In genomic region chr15:90422043-90422442, GRCh38 we compare ENCODE assay signal across 21 cellular contexts. TPM values are rescaled to one million over a fixed set of nuclear protein-coding genes. Genes with fewer than 3 reads are reported as not detected.
DNase-seq lines count a peak whose midpoint lies in the region; ATAC-seq and TF ChIP-seq lines count a peak whose summit lies in the region.
"Had no signal": no experiment of that assay in that cellular context is flagged by ENCODE, and none has a peak within 500 bp of the region (broad histone marks: within the 10 kb centered on the region; RNA-seq: fewer than 3 reads in every experiment).

No MANE protein-coding gene starts in this region.

- no peak for TF ChIP-seq CTCF in right lobe of liver (IDR thresholded peaks at IDR 0.05)
- TF ChIP-seq CTCF in gastrocnemius medialis (IDR thresholded peaks at IDR 0.05 in 4 of 5, conservative IDR thresholded peaks at IDR 0.05 in 1 of 5), result no peak

- H3K27me3 ChIP-seq in GM23248 (replicated peaks; ENCODE audit: insufficient read depth) (no peaks in the 10 kb centered on the region), SJSA1 (replicated peaks) (no peaks in the 10 kb centered on the region), right lobe of liver (no peaks in the 10 kb centered on the region), gastrocnemius medialis (no peaks in the 10 kb centered on the region)
- H3K27me3 ChIP-seq: foreskin keratinocyte, spleen had no signal

- H3K4me1 ChIP-seq in GM23248 (ENCODE audit: insufficient read depth) (peaks cover 64% of the 10 kb centered on the region), SJSA1 (replicated peaks) (peaks cover 44% of the 10 kb centered on the region), right lobe of liver (peaks cover 0 to 14% (median 0%) of the 10 kb centered on the region in 4 donors), gastrocnemius medialis (peaks cover 78 to 81% of the 10 kb centered on the region in 2 donors)

- H3K36me3 Mint-ChIP-seq in activated T-helper 2 cell treated with anti-CD3 and anti-CD28 coated beads, Interferon-gamma antibody, Interleukin-2, Interleukin-4, amounts not matched to agents 10 μg/mL and 5 μg/mL and 100 μg/mL, durations not matched to agents 14 hours and 24 hours and 36 hours (ENCODE audit: low read depth), result peaks cover 30% of the 10 kb centered on the region

- in situ Hi-C loops in GM23248 (cut with MboI) (no loop called here), gastrocnemius medialis (cut with MboI; ENCODE audit: low sequenced_read_pairs in 4 of 4) (no loop called here)

- H3K9me3 ChIP-seq in GM23248 (ENCODE audit: low read depth), result no peaks in the 10 kb centered on the region
- no peaks in the 10 kb centered on the region for H3K9me3 ChIP-seq in SJSA1 (replicated peaks)
- no peaks in the 10 kb centered on the region for H3K9me3 ChIP-seq in right lobe of liver
- no peaks in the 10 kb centered on the region for H3K9me3 ChIP-seq in gastrocnemius medialis
- H3K9me3 ChIP-seq: SK-N-SH, spleen had no signal

- H3K27ac Mint-ChIP-seq in activated T-helper 2 cell treated with anti-CD3 and anti-CD28 coated beads, Interferon-gamma antibody, Interleukin-2, Interleukin-4, amounts not matched to agents 10 μg/mL and 5 μg/mL and 100 μg/mL, durations not matched to agents 14 hours and 24 hours and 36 hours, result no peak overlapping the region
- H3K27ac Mint-ChIP-seq: activated naive CD4-positive, alpha-beta T cell treated with anti-CD3 and anti-CD28 coated beads for 36 hours; T-helper 1 cell treated with Interleukin-12 subunit alpha and Interleukin-12 subunit beta and Interleukin-4 antibody, amounts not matched to agents 30 μg/mL and 1 μg/mL, for 36 hours had no signal

- H3K79me2 ChIP-seq in GM23248 (ENCODE audit: insufficient read depth), result peaks cover 100% of the 10 kb centered on the region

- peaks cover 58% of the 10 kb centered on the region for H3K4me1 Mint-ChIP-seq in activated T-helper 2 cell treated with anti-CD3 and anti-CD28 coated beads, Interferon-gamma antibody, Interleukin-2, Interleukin-4, amounts not matched to agents 10 μg/mL and 5 μg/mL and 100 μg/mL, durations not matched to agents 14 hours and 24 hours and 36 hours (ENCODE audit: low read depth)

- DNase-seq in GM23248 (no peak), SJSA1 (ENCODE audit: low read depth in 1 of 2, low spot score in 2 of 2) (no peak), right lobe of liver (no peak), gastrocnemius medialis (no peak), AG20443 (ENCODE audit: low spot score) (no peak), posterior vena cava (ENCODE audit: low spot score) (no peak)
- no peak for DNase-seq in activated T-helper 2 cell treated with anti-CD3 and anti-CD28 coated beads, Interferon-gamma antibody, Interleukin-2, Interleukin-4, amounts not matched to agents 10 μg/mL and 5 μg/mL and 100 μg/mL, durations not matched to agents 14 hours and 24 hours and 36 hours (ENCODE audit: low spot score)
- DNase-seq: activated CD4-positive, CD25-positive, alpha-beta regulatory T cell treated with anti-CD3 and anti-CD28 coated beads, Interleukin-2, amount 50 U/mL, for 72 hours; activated naive CD4-positive, alpha-beta T cell treated with anti-CD3 and anti-CD28 coated beads for 36 hours; activated T-cell treated with anti-CD3 and anti-CD28 coated beads, Interleukin-2, amount 50 U/mL, for 72 hours; anterior cingulate cortex; foreskin keratinocyte; Karpas-422; left cardiac atrium; MV-4-11; NCI-H146; NCI-H446 treated with DMSO at 0.1 percent for 48 hours; SK-N-SH; spleen had no signal

- peak; percentile 29 to 54 (median 48) for ATAC-seq in right lobe of liver
- no peak for ATAC-seq in gastrocnemius medialis
- ATAC-seq: activated T-cell treated with anti-CD3 and anti-CD28 coated beads, Interleukin-2, amount 50 U/mL, for 72 hours; foreskin keratinocyte; HCT116 had no signal

- H3K4me3 ChIP-seq in GM23248 (no peak overlapping the region), SJSA1 (no peak overlapping the region), right lobe of liver (no peak overlapping the region), gastrocnemius medialis (no peak overlapping the region)
- H3K4me3 ChIP-seq: spleen had no signal

- TF ChIP-seq POLR2A in right lobe of liver (IDR thresholded peaks at IDR 0.05) (no peak), gastrocnemius medialis (IDR thresholded peaks at IDR 0.05) (no peak)

- no peak overlapping the region for H3K9ac ChIP-seq in GM23248
- H3K9ac ChIP-seq: SK-N-SH had no signal

- H2AFZ ChIP-seq in GM23248, result no peak overlapping the region

- H3K4me2 ChIP-seq in GM23248 (ENCODE audit: unreplicated experiment), result peak overlapping the region; percentile 21

- intact Hi-C loops in right lobe of liver (cut with DNase I), result no loop called here
- intact Hi-C loops in gastrocnemius medialis (cut with DNase I; ENCODE audit: low total_unique reads), result loop anchor here (5.0 kb wide), 1 partner anchor 60 kb away; no protein-coding TSS in a partner anchor
- intact Hi-C loops in activated T-helper 2 cell treated with anti-CD3 and anti-CD28 coated beads, Interferon-gamma antibody, Interleukin-2, Interleukin-4, amounts not matched to agents 10 μg/mL and 5 μg/mL and 100 μg/mL, durations not matched to agents 14 hours and 24 hours and 36 hours (cut with micrococcal nuclease), result no loop called here
- intact Hi-C loops in posterior vena cava (cut with DNase I), result no loop called here

- H3K4me3 Mint-ChIP-seq in activated T-helper 2 cell treated with anti-CD3 and anti-CD28 coated beads, Interferon-gamma antibody, Interleukin-2, Interleukin-4, amounts not matched to agents 10 μg/mL and 5 μg/mL and 100 μg/mL, durations not matched to agents 14 hours and 24 hours and 36 hours (ENCODE audit: low read depth), result no peak overlapping the region
- H3K4me3 Mint-ChIP-seq: activated naive CD4-positive, alpha-beta T cell treated with anti-CD3 and anti-CD28 coated beads for 36 hours; T-helper 1 cell treated with Interleukin-12 subunit alpha and Interleukin-12 subunit beta and Interleukin-4 antibody, amounts not matched to agents 30 μg/mL and 1 μg/mL, for 36 hours had no signal

- H3K9me3 Mint-ChIP-seq in activated T-helper 2 cell treated with anti-CD3 and anti-CD28 coated beads, Interferon-gamma antibody, Interleukin-2, Interleukin-4, amounts not matched to agents 10 μg/mL and 5 μg/mL and 100 μg/mL, durations not matched to agents 14 hours and 24 hours and 36 hours, result peaks cover 7% of the 10 kb centered on the region
- H3K9me3 Mint-ChIP-seq: T-helper 1 cell treated with Interleukin-12 subunit alpha and Interleukin-12 subunit beta and Interleukin-4 antibody, amounts not matched to agents 30 μg/mL and 1 μg/mL, for 36 hours had no signal

- 64 to 68% methylated on average over 2 of the region's 2 CpGs for WGBS in GM23248 (ENCODE audit: low coverage in 1 of 2, low lambda C conversion rate in 2 of 2, missing lambda C conversion rate in 2 of 2), 2 experiments
- 61% methylated on average over 2 of the region's 2 CpGs for WGBS in right lobe of liver (ENCODE audit: insufficient coverage, low coverage, low lambda C conversion rate, missing lambda C conversion rate)

- no peaks in the 10 kb centered on the region for H3K27me3 Mint-ChIP-seq in activated T-helper 2 cell treated with anti-CD3 and anti-CD28 coated beads, Interferon-gamma antibody, Interleukin-2, Interleukin-4, amounts not matched to agents 10 μg/mL and 5 μg/mL and 100 μg/mL, durations not matched to agents 14 hours and 24 hours and 36 hours (ENCODE audit: low read depth)

- H3K36me3 ChIP-seq in GM23248 (ENCODE audit: low read depth) (peaks cover 4% of the 10 kb centered on the region; the same call in 1 of the 2 replicates), SJSA1 (peaks cover 3% of the 10 kb centered on the region), right lobe of liver (no peaks in the 10 kb centered on the region), gastrocnemius medialis (peaks cover 0 to 12% of the 10 kb centered on the region in 2 donors)

- peaks cover 18% of the 10 kb centered on the region; the same call in 1 of the 2 replicates for H4K20me1 ChIP-seq in GM23248 (ENCODE audit: insufficient read depth)

- peak overlapping the region; percentile 81 for H3K27ac ChIP-seq in GM23248
- H3K27ac ChIP-seq in SJSA1, result peak overlapping the region; percentile 12
- H3K27ac ChIP-seq in right lobe of liver, result peak overlapping the region in 1 of 3 donors; percentile 5
- H3K27ac ChIP-seq in gastrocnemius medialis, result peak overlapping the region; percentile 85 to 96 (median 92)
- H3K27ac ChIP-seq: foreskin keratinocyte, spleen had no signal

- no peaks in the 10 kb centered on the region for H3K9me2 ChIP-seq in GM23248 (ENCODE audit: insufficient read depth)
- H3K9me2 ChIP-seq: SK-N-SH had no signal

- H3F3A ChIP-seq in GM23248 (ENCODE audit: insufficient read depth), result peaks cover 33% of the 10 kb centered on the region

RNA-seq across cellular contexts. Expression of gene IQGAP1, which starts 34.0 kb away (rescaled TPM):
- 165 and 185 TPM in 2 replicates for total RNA-seq in GM23248 (2014; rRNA removed; shearing (Covaris generic))
- polyA plus RNA-seq in GM23248 (2016; fragmentation: Nextera tagmentation; extraction: Ambion mirVana), result 97.4 and 101 TPM in 2 replicates
- 163 and 235 TPM in 2 replicates for total RNA-seq in SJSA1 (2014; rRNA removed; shearing (Covaris generic))
- 10 to 100 TPM; 12.2 to 43.7 (median 26.3) TPM for total RNA-seq in right lobe of liver
- total RNA-seq in gastrocnemius medialis, result 10 to 100 TPM; 39.1 to 92.7 (median 59.1) TPM
- 186 and 196 TPM in 2 replicates for total RNA-seq in activated T-helper 2 cell treated with anti-CD3 and anti-CD28 coated beads, Interferon-gamma antibody, Interleukin-2, Interleukin-4, amounts not matched to agents 10 μg/mL and 5 μg/mL and 100 μg/mL, durations not matched to agents 14 hours and 24 hours and 36 hours
- 100 to 1,000 TPM; 216 to 265 TPM for total RNA-seq in posterior vena cava

Comparison
In these comparisons a context has a peak if more than half of its experiments do, and no peak if none do; other contexts are left out.
1. ATAC-seq: peak in right lobe of liver (4 of 4); none in gastrocnemius medialis (0 of 2).